ENCODE assay signal across 1 cellular context in the genomic region with DNA sequence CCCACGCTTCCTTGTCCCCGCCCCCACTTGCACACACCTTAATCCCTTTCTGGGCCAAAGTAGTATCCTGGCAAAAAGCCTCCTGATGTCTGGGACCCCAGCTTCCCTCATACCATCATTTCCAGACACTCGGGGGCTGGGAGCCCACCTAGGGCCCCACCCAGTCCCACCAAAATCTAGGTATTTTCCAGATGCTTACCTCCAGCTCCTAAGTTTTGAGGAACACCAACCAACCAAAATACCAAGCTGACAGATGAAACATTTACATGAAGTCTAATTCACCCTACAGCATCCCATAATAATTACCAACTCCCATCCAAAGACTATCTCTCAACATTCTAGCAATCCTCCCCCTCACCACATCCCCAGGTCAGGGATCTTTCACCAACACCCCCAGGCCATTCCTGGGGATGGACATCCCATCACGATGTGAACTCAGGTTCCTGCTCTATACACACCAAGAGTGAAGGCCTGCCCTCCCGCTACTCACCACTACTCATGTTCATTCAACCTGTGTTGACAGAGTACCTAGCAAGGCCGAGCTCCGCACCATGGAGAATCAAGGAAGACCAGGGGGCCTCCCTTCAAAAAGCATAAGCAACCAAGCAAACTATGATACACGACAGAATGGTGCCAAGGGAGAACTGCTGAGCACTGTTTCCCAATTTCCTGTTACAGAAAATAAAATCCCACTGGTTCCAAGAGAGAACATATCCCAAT.
TF ChIP-seq lines count a peak whose summit lies in the region.

No MANE protein-coding gene starts in this region.

TF ChIP-seq in IMR-90, 13 proteins besides CTCF, POLR2A, EP300 and RAD21:
- TF ChIP-seq USF2 (IDR thresholded peaks at IDR 0.05; ENCODE audit: low read depth, low read length) (no peak), MAFK (IDR thresholded peaks at IDR 0.05; ENCODE audit: low read depth, low read length) (no peak), MXI1 (IDR thresholded peaks at IDR 0.05; ENCODE audit: borderline replicate concordance, low read depth, low read length) (no peak), CHD1 (IDR thresholded peaks at IDR 0.05; ENCODE audit: low read depth, low read length) (no peak), SMC3 (IDR thresholded peaks at IDR 0.05; ENCODE audit: low read depth, low read length) (no peak), CEBPB (IDR thresholded peaks at IDR 0.05; ENCODE audit: low read depth, low read length) (no peak), RFX5 (IDR thresholded peaks at IDR 0.05; ENCODE audit: low read depth, low read length) (no peak), FOS (IDR thresholded peaks at IDR 0.05; ENCODE audit: low read depth, low read length) (no peak), BHLHE40 (IDR thresholded peaks at IDR 0.05; ENCODE audit: low read depth, low read length) (no peak), RCOR1 (IDR thresholded peaks at IDR 0.05; ENCODE audit: insufficient replicate concordance, low read length) (no peak), NFE2L2 (IDR thresholded peaks at IDR 0.05; ENCODE audit: low read depth, low read length) (no peak), ELK1 (IDR thresholded peaks at IDR 0.05; ENCODE audit: borderline replicate concordance, low read depth, low read length) (no peak), MAZ (IDR thresholded peaks at IDR 0.05; ENCODE audit: borderline replicate concordance, low read depth, low read length) (no peak)
